Comparison of ENCODE assay signal across 8 cellular contexts in the genomic region with DNA sequence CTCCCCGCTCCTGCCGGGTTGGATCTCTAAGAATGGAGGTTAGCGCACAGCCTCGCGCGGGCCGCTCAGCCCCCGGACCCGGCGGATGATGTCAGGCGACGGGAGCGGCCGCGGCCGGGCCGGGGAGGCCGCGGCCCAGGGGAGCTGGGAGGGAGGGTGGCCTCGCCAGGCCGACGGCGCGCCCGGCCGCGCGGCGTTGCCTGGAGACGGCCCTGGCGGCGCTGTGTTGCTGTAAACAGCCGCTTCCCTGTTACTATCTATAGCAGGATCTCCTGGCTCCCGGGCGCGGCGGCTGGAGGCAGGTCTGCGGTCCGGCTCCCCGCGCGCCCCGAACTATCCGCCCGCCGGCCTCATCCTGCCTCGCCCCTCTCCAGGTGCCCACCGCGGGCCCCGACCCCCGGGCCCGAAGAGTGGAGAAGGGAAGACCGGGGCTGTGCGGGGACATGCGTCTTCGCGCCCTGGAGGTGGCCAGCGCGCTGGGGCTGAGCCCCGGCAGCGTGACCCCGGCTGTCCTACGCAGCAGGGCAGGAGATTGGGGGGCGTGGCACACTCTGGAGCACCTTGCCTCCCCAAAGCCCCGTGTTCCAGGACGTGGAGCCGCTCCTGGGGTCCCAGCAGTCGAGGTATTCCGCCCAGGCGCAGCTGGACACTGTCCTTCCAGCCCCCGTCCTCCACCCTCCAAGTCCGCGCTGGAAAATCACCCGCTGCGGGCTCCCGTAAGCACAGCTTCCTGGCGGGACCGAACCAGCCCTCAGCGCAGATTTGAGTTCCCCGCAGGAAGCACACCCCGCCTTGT. TPM values are rescaled to one million over a fixed set of nuclear protein-coding genes. Genes with fewer than 3 reads are reported as not detected.
DNase-seq lines count a peak whose midpoint lies in the region; ATAC-seq and TF ChIP-seq lines count a peak whose summit lies in the region.

No MANE protein-coding gene starts in this region.

- H3K9me3 ChIP-seq in Loucy (ENCODE audit: insufficient read depth, low read depth, low read length) = no peaks in the 10 kb centered on the region
- no peaks in the 10 kb centered on the region for H3K9me3 ChIP-seq in heart left ventricle

- H3K27me3 ChIP-seq in Loucy (ENCODE audit: insufficient read depth, low read length, poor library complexity, severe bottlenecking) (peaks cover 14% of the 10 kb centered on the region), heart left ventricle (no peaks in the 10 kb centered on the region)

- 0 to 1% (median 0%) methylated on average over 24 to 81 of the region's 81 CpGs for WGBS in heart left ventricle, 4 donors

- H3K4me2 ChIP-seq in Loucy (ENCODE audit: low read depth, low read length, poor library complexity, severe bottlenecking) = peak overlapping the region; percentile 99

- H3K4me1 ChIP-seq in Loucy (ENCODE audit: insufficient read depth, low read length, poor library complexity, severe bottlenecking) = peaks cover 24% of the 10 kb centered on the region
- H3K4me1 ChIP-seq in heart left ventricle = peaks cover 6 to 80% (median 38%) of the 10 kb centered on the region in 12 donors

- peak overlapping the region; percentile 71 for H3K4me3 ChIP-seq in Loucy (ENCODE audit: low read length, poor library complexity, severe bottlenecking)
- peak overlapping the region; percentile 51 to 98 (median 88) for H3K4me3 ChIP-seq in heart left ventricle

- in situ Hi-C loops in SK-MEL-5 (cut with HindIII; ENCODE audit: low pct_unique_long_range_greater_than_20kb, low sequenced_read_pairs) = no loop called here

- H3K79me2 ChIP-seq in Loucy (ENCODE audit: insufficient read depth, low read length) = no peaks in the 10 kb centered on the region

- peaks cover 5% of the 10 kb centered on the region for H4K20me1 ChIP-seq in Loucy (ENCODE audit: insufficient read depth, low read length, poor library complexity, severe bottlenecking)

- H3K36me3 ChIP-seq in Loucy (ENCODE audit: insufficient read depth, low read length) (no peaks in the 10 kb centered on the region), heart left ventricle (peaks cover 0 to 27% (median 18%) of the 10 kb centered on the region in 9 donors)

- no peaks in the 10 kb centered on the region for H3F3A ChIP-seq in Loucy (ENCODE audit: low read depth)

- H3K9me2 ChIP-seq in Loucy (replicated peaks; ENCODE audit: low read depth, low read length) = no peaks in the 10 kb centered on the region

- peak; percentile 85 to 93 for TF ChIP-seq POLR2A in heart left ventricle (IDR thresholded peaks at IDR 0.05)

- H2AFZ ChIP-seq in Loucy (ENCODE audit: low read length) = peak overlapping the region; percentile 52; the same call in 1 of the 2 replicates

- DNase-seq in GM03348 (ENCODE audit: low spot score) (peak; percentile 93), SK-MEL-5 (ENCODE audit: low read depth, low spot score) (peak; percentile 72), heart left ventricle (peak; percentile 93 to 95 (median 95)), omental fat pad (ENCODE audit: low spot score) (peak; percentile 73)

- ATAC-seq in heart left ventricle (peak; percentile 68 to 83 (median 74)), omental fat pad (ENCODE audit: low FRiP score) (peak; percentile 51), HG02884 (IDR thresholded peaks at IDR 0.05; ENCODE audit: unreplicated experiment) (no peak), GM18520 (IDR thresholded peaks at IDR 0.05; ENCODE audit: unreplicated experiment) (no peak)

- H3K27ac ChIP-seq in angular gyrus (ENCODE audit: low read depth, low read length) (peak overlapping the region; percentile 91), heart left ventricle (peak overlapping the region; percentile 91 to 100 (median 99))

- intact Hi-C loops in heart left ventricle (cut with DNase I) = loop anchor here in 8 of 10 donors (1.0 to 5.0 kb wide), 5 partner anchors 17 to 130 kb away; partner anchors contain the start of gene TMED10 (in 3 of the 8)

- TF ChIP-seq CTCF in Loucy (conservative IDR thresholded peaks at IDR 0.05; ENCODE audit: low read length) (no peak), heart left ventricle (IDR thresholded peaks at IDR 0.05) (peak in 3 of 12 donors; percentile 4 to 23 (median 9)), omental fat pad (IDR thresholded peaks at IDR 0.05) (no peak)

- H3K9ac ChIP-seq in Loucy (ENCODE audit: low read depth, low read length, poor library complexity, severe bottlenecking) = peak overlapping the region; percentile 63

RNA-seq across cellular contexts. Expression of gene FOS, which starts 1.4 kb away (rescaled TPM):
- total RNA-seq in SK-MEL-5 (2014; rRNA removed; shearing (Covaris generic)) = 67.4 and 78.3 TPM in 2 replicates
- polyA plus RNA-seq in SK-MEL-5 (2015; cell fraction: cytosol; rRNA removed) = 84.4 and 102 TPM in 2 replicates
- 334 TPM in 2 replicates for polyA plus RNA-seq in SK-MEL-5 (2015; cell fraction: nucleus; rRNA removed)
- total RNA-seq in heart left ventricle (100 to 1,000 TPM in 1 of 9 donors, 10 to 100 TPM in 6, 1 to 10 TPM in 2; 6.5 to 549 (median 28.6) TPM), omental fat pad (1,000 to 10,000 TPM in 3 of 4 donors, 100 to 1,000 TPM in 1; 935 to 2,479 (median 2,174) TPM)
- 10 to 100 TPM; 24.1 to 49.4 TPM for polyA plus RNA-seq in heart left ventricle

Comparison
In these comparisons a context has a peak if more than half of its experiments do, and no peak if none do; other contexts are left out.
1. ATAC-seq: peak in heart left ventricle (4 of 4) and omental fat pad (single experiment); none in HG02884 (single experiment) and GM18520 (single experiment).
2. Peak in every context shown above with its lines, with median percentiles within 50 percentile points of each other: DNase-seq.